In the genomic region with DNA sequence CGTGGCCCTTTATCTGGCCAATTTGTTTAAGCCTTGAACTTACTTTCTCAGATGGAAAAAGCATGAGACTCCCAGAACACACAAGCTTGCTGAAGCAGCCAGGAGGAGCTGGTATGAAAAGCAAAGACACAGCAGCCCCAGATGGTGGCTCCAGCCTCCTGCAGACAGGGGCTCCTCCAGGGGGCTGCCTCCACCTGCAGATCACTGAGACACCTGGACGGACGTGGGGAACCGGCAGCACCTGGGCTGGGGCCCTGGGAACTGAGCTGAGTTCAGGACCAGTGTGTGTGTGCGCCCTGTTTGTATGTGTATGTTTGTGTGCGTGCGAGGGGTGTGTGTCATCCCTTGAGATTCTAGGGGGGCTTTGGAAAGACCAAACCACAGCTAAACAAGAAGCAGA, we compare ENCODE assay signal across 25 cellular contexts. TPM values are rescaled to one million over a fixed set of nuclear protein-coding genes. Genes with fewer than 3 reads are reported as not detected.
"Had no signal": no experiment of that assay in that cellular context is flagged by ENCODE, and none has a peak within 500 bp of the region (broad histone marks: within the 10 kb centered on the region; RNA-seq: fewer than 3 reads in every experiment).

No MANE protein-coding gene starts in this region.

- H3K27ac ChIP-seq: colonic mucosa, gastrocnemius medialis, neutrophil, pancreas, right atrium auricular region, stomach, thyroid gland, upper lobe of right lung, VCaP had no signal

- H3K36me3 ChIP-seq: colonic mucosa, gastrocnemius medialis, neutrophil, pancreas, right atrium auricular region, stomach, thyroid gland, upper lobe of right lung had no signal

- DNase-seq: activated CD4-positive, alpha-beta memory T cell treated with anti-CD3 and anti-CD28 coated beads, Interleukin-2, amount 10 ng/mL, durations not matched to agents 7 days and 5 days; activated CD4-positive, alpha-beta T cell treated with anti-CD3 and anti-CD28 coated beads, Interleukin-2, amount 10 ng/mL, durations not matched to agents 24 days and 14 days; activated CD4-positive, CD25-positive, alpha-beta regulatory T cell treated with anti-CD3 and anti-CD28 coated beads, Interleukin-2, amount 50 U/mL, for 72 hours; activated CD8-positive, alpha-beta memory T cell treated with anti-CD3 and anti-CD28 coated beads, Interleukin-2, amount 50 U/mL, for 48 hours; activated T-cell treated with anti-CD3 and anti-CD28 coated beads, Interleukin-2, amount 50 U/mL, for 4 hours; cerebellar nuclear complex; colonic mucosa; effector CD8-positive, alpha-beta T cell; gastrocnemius medialis; glutamatergic neuron; left colon; mammary epithelial cell; stimulated activated CD4-positive, alpha-beta T cell treated with anti-CD3 and anti-CD28 coated beads, Interleukin-15, amount 100 ng/mL, for 24 hours; stimulated activated CD4-positive, alpha-beta T cell treated with anti-CD3 and anti-CD28 coated beads, Interleukin-2, amount 100 ng/mL, for 24 hours; stimulated activated naive B cell treated with anti-CD40 and anti-IgM and Interleukin-4, amounts not matched to agents 10 μg/mL and 1 μg/mL and 100 μg/mL, for 72 hours; stomach; T-helper 9 cell; thyroid gland; upper lobe of right lung had no signal

- H3K4me2 ChIP-seq: smooth muscle cell had no signal

- H3K9me3 ChIP-seq: colonic mucosa, gastrocnemius medialis, neutrophil, pancreas, right atrium auricular region, stomach, thyroid gland, upper lobe of right lung had no signal

- H3K27me3 ChIP-seq: colonic mucosa, pancreas, right atrium auricular region, thyroid gland, upper lobe of right lung had no signal

- H3K4me1 ChIP-seq: colonic mucosa, pancreas, upper lobe of right lung had no signal

- H3K4me3 ChIP-seq: colonic mucosa, gastrocnemius medialis, pancreas, right atrium auricular region, smooth muscle cell, stomach, thyroid gland, upper lobe of right lung had no signal

RNA-seq across cellular contexts. Expression of gene CYS1, which starts 8.6 kb away (rescaled TPM):
- total RNA-seq: activated naive CD4-positive, alpha-beta T cell treated with anti-CD3 and anti-CD28 coated beads, Interleukin-2, amount 50 U/mL, for 72 hours had no signal
